10 cellular contexts compared by ENCODE assay signal in the genomic region with DNA sequence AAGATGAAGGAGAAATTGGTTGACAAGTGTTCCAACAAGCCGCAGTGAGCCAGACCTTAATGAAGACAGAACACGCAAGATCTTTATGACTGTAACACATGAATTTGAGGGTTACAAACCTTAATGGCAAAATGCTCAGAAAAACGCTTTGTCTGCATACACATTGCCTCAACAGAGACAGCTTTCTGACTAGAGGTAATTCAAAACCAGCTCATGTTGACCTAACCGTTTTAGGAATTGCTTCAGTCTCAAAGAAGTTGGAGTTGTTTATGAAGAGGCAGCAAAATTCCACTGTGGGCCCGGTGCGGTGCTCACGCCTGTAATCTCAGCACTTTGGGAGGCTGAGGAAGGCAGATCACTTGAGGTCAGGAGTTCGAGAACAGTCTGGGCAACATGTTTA. TPM values are rescaled to one million over a fixed set of nuclear protein-coding genes. Genes with fewer than 3 reads are reported as not detected.
DNase-seq lines count a peak whose midpoint lies in the region; ATAC-seq and TF ChIP-seq lines count a peak whose summit lies in the region.
"Had no signal": no experiment of that assay in that cellular context is flagged by ENCODE, and none has a peak within 500 bp of the region (broad histone marks: within the 10 kb centered on the region; RNA-seq: fewer than 3 reads in every experiment).

No MANE protein-coding gene starts in this region.

- H3K9ac ChIP-seq in NT2/D1 (ENCODE audit: insufficient read length, low read depth) (peak overlapping the region; percentile 81), smooth muscle cell (ENCODE audit: low read depth) (no peak overlapping the region)

- no peaks in the 10 kb centered on the region for H3K27me3 Mint-ChIP-seq in effector memory CD8-positive, alpha-beta T cell
- H3K27me3 Mint-ChIP-seq in osteocyte (ENCODE audit: unreplicated experiment): no peaks in the 10 kb centered on the region
- H3K27me3 Mint-ChIP-seq: activated CD8-positive, alpha-beta T cell treated with anti-CD3 and anti-CD28 coated beads for 36 hours had no signal

- no peak overlapping the region for H3K27ac ChIP-seq in smooth muscle cell (ENCODE audit: low read depth)

- H3F3A ChIP-seq in smooth muscle cell (ENCODE audit: low read depth): peaks cover 14% of the 10 kb centered on the region

- DNase-seq in DMS 273 (lab: John Stamatoyannopoulos, UW; ENCODE audit: unreplicated experiment) (peak; percentile 33), DMS 273 treated with DMSO at 0.1 percent for 48 hours (lab: John Stamatoyannopoulos, UW) (no peak), NT2/D1 (ENCODE audit: low read depth, low spot score) (no peak), osteocyte (ENCODE audit: extremely low spot score, unreplicated experiment) (no peak), smooth muscle cell (lab: John Stamatoyannopoulos, UW; ENCODE audit: unreplicated experiment) (no peak), NCI-H2107 treated with DMSO at 0.1 percent for 48 hours (lab: John Stamatoyannopoulos, UW; ENCODE audit: unreplicated experiment) (no peak), SIG-M5 treated with dmso at 0.1 percent for 504 hours (lab: John Stamatoyannopoulos, UW; ENCODE audit: unreplicated experiment) (no peak)
- no peak for DNase-seq in effector memory CD8-positive, alpha-beta T cell
- DNase-seq: activated CD8-positive, alpha-beta T cell treated with anti-CD3 and anti-CD28 coated beads for 36 hours; hypothalamus had no signal

- H3K4me1 Mint-ChIP-seq in effector memory CD8-positive, alpha-beta T cell (ENCODE audit: low read depth in 2 of 2): peaks cover 22 to 35% of the 10 kb centered on the region in 2 donors
- peaks cover 35% of the 10 kb centered on the region for H3K4me1 Mint-ChIP-seq in osteocyte (ENCODE audit: unreplicated experiment)

- no peak for TF ChIP-seq CTCF in osteocyte (IDR thresholded peaks at IDR 0.05)
- no peak for TF ChIP-seq CTCF in smooth muscle cell (IDR thresholded peaks at IDR 0.05; ENCODE audit: borderline replicate concordance, insufficient read depth, poor library complexity, severe bottlenecking)

- peaks cover 6% of the 10 kb centered on the region for H3K36me3 ChIP-seq in NT2/D1 (ENCODE audit: insufficient read depth, insufficient read length, low read length)
- H3K36me3 ChIP-seq in smooth muscle cell (ENCODE audit: low read depth): no peaks in the 10 kb centered on the region

- H3K4me3 Mint-ChIP-seq in effector memory CD8-positive, alpha-beta T cell: peak overlapping the region; percentile 95 to 98
- H3K4me3 Mint-ChIP-seq in osteocyte (ENCODE audit: unreplicated experiment): peak overlapping the region; percentile 11

- peaks cover 18% of the 10 kb centered on the region for H4K20me1 ChIP-seq in smooth muscle cell (ENCODE audit: low read depth)

- H3K9me3 ChIP-seq in NT2/D1 (ENCODE audit: insufficient read depth, low read length) (no peaks in the 10 kb centered on the region), smooth muscle cell (replicated peaks; ENCODE audit: low read depth) (no peaks in the 10 kb centered on the region)

- H3K27ac Mint-ChIP-seq in effector memory CD8-positive, alpha-beta T cell: peak overlapping the region in 1 of 2 donors; percentile 92
- H3K27ac Mint-ChIP-seq in osteocyte (ENCODE audit: unreplicated experiment): peak overlapping the region; percentile 95

- peaks cover 24% of the 10 kb centered on the region for H3K79me2 ChIP-seq in smooth muscle cell (ENCODE audit: low read depth)

- H3K4me3 ChIP-seq in NT2/D1 (ENCODE audit: insufficient read length, low read depth) (no peak overlapping the region), smooth muscle cell (no peak overlapping the region)

- H3K9me3 Mint-ChIP-seq in effector memory CD8-positive, alpha-beta T cell: no peaks in the 10 kb centered on the region
- H3K9me3 Mint-ChIP-seq in osteocyte (ENCODE audit: unreplicated experiment): no peaks in the 10 kb centered on the region
- H3K9me3 Mint-ChIP-seq: activated CD8-positive, alpha-beta T cell treated with anti-CD3 and anti-CD28 coated beads for 36 hours had no signal

- no peak overlapping the region for H3K4me2 ChIP-seq in smooth muscle cell

- H3K4me1 ChIP-seq in NT2/D1 (ENCODE audit: insufficient read depth, insufficient read length): no peaks in the 10 kb centered on the region
- H3K4me1 ChIP-seq in smooth muscle cell (ENCODE audit: low read depth): peaks cover 31% of the 10 kb centered on the region

- WGBS in smooth muscle cell (ENCODE audit: low lambda C conversion rate): 63% methylated on average over 8 of the region's 8 CpGs

- H2AFZ ChIP-seq in smooth muscle cell (ENCODE audit: low read depth): no peak overlapping the region

- ATAC-seq in effector memory CD8-positive, alpha-beta T cell (replicated peaks): no peak
- ATAC-seq: activated CD8-positive, alpha-beta T cell treated with anti-CD3 and anti-CD28 coated beads for 36 hours had no signal

- H3K36me3 Mint-ChIP-seq in effector memory CD8-positive, alpha-beta T cell (ENCODE audit: insufficient read depth): peaks cover 31% of the 10 kb centered on the region
- no peaks in the 10 kb centered on the region for H3K36me3 Mint-ChIP-seq in osteocyte (ENCODE audit: unreplicated experiment)

- H3K27me3 ChIP-seq in NT2/D1 (ENCODE audit: insufficient read depth, insufficient read length) (no peaks in the 10 kb centered on the region), smooth muscle cell (ENCODE audit: low read depth) (no peaks in the 10 kb centered on the region)

RNA-seq across cellular contexts. Expression of gene GTF2I, which starts 2.2 kb away (rescaled TPM):
- total RNA-seq in osteocyte (236 and 247 TPM in 2 replicates), smooth muscle cell (90.7 and 101 TPM in 2 replicates)
- 63.9 and 86.1 TPM in 2 replicates for polyA plus RNA-seq in smooth muscle cell
